In the genomic region with DNA sequence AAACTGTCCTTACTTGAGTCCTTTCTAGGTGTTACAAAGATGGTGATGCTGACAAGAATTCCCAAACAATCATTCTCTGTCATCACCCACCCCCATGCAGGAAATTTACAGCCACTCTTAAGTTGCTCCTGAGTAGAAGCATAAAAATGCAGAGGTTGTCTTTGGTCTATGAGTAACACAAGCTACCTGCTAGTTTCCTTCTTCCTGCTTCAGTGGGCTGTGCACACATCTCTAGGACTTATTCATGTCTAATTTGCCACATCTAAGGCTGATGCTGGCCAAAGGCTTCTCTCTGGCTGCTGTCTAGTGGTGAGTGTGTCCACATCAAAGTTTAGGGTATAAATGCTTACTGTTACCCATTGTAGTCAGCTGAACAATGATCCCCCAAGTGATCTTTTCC, we compare ENCODE assay signal across 29 cellular contexts.
"Had no signal": no experiment of that assay in that cellular context is flagged by ENCODE, and none has a peak within 500 bp of the region (broad histone marks: within the 10 kb centered on the region; RNA-seq: fewer than 3 reads in every experiment).

No MANE protein-coding gene starts in this region.

- H3K4me3 ChIP-seq: body of pancreas, breast epithelium, cardiac muscle cell had no signal

- H3K4me1 ChIP-seq: body of pancreas, breast epithelium had no signal

- ATAC-seq: activated CD8-positive, alpha-beta T cell treated with anti-CD3 and anti-CD28 coated beads for 36 hours; activated naive CD8-positive, alpha-beta T cell treated with anti-CD3 and anti-CD28 coated beads, Interleukin-2, amount 50 U/mL, for 24 hours; body of pancreas had no signal

- FAIRE-seq: astrocyte, TTC549 had no signal

- H3K27me3 ChIP-seq: body of pancreas, brain microvascular endothelial cell, cardiac muscle cell had no signal

- H3K27ac ChIP-seq: body of pancreas, brain microvascular endothelial cell, breast epithelium, cardiac muscle cell, VCaP had no signal

- H3K9me3 ChIP-seq: body of pancreas, breast epithelium had no signal

- H3K36me3 ChIP-seq: brain microvascular endothelial cell, breast epithelium, cardiac muscle cell had no signal

- DNase-seq: activated B cell treated with CpG ODN at 0.5 μM for 24 hours; activated CD4-positive, alpha-beta memory T cell treated with anti-CD3 and anti-CD28 coated beads for 36 hours; activated CD4-positive, alpha-beta T cell treated with anti-CD3 and anti-CD28 coated beads for 4 hours; activated CD4-positive, alpha-beta T cell treated with anti-CD3 and anti-CD28 coated beads, Interleukin-2, amount 10 ng/mL, durations not matched to agents 24 days and 14 days; activated CD4-positive, alpha-beta T cell treated with anti-CD3 and anti-CD28 coated beads, Interleukin-2, amount 50 U/mL, for 1 hour; activated CD4-positive, alpha-beta T cell treated with anti-CD3 and anti-CD28 coated beads, Interleukin-2, amount 50 U/mL, for 4 hours; activated CD4-positive, CD25-positive, alpha-beta regulatory T cell treated with anti-CD3 and anti-CD28 coated beads, Interleukin-2, amount 50 U/mL, for 72 hours; activated CD8-positive, alpha-beta memory T cell treated with anti-CD3 and anti-CD28 coated beads, Interleukin-2, amount 50 U/mL, for 4 hours; activated CD8-positive, alpha-beta T cell treated with anti-CD3 and anti-CD28 coated beads for 36 hours; activated effector memory CD4-positive, alpha-beta T cell treated with Interleukin-2 at 50 U/mL for 16 hours; activated gamma-delta T cell; activated naive CD4-positive, alpha-beta T cell treated with anti-CD3 and anti-CD28 coated beads, Interleukin-2, amount 10 ng/mL, durations not matched to agents 7 days and 5 days; activated naive CD4-positive, alpha-beta T cell treated with Interleukin-2 at 50 U/mL for 16 hours; activated naive CD8-positive, alpha-beta T cell treated with anti-CD3 and anti-CD28 coated beads, Interleukin-2, amount 10 ng/mL, durations not matched to agents 7 days and 5 days; activated naive CD8-positive, alpha-beta T cell treated with anti-CD3 and anti-CD28 coated beads, Interleukin-2, amount 50 U/mL, for 24 hours; activated T-cell treated with anti-CD3 and anti-CD28 coated beads, Interleukin-2, amount 50 U/mL, for 24 hours; activated T-cell treated with anti-CD3 and anti-CD28 coated beads, Interleukin-2, amount 50 U/mL, for 48 hours; aorta; body of pancreas; brain microvascular endothelial cell; cerebellar nuclear complex; T-helper 1 cell; T-helper 2 cell; T-helper 9 cell had no signal
